Comparison of ENCODE assay signal across 11 cellular contexts in genomic region chr13:75512253-75512652, GRCh38. TPM values are rescaled to one million over a fixed set of nuclear protein-coding genes. Genes with fewer than 3 reads are reported as not detected.
DNase-seq lines count a peak whose midpoint lies in the region; ATAC-seq, FAIRE-seq and TF ChIP-seq lines count a peak whose summit lies in the region.
"Had no signal": no experiment of that assay in that cellular context is flagged by ENCODE, and none has a peak within 500 bp of the region (broad histone marks: within the 10 kb centered on the region; RNA-seq: fewer than 3 reads in every experiment).

No MANE protein-coding gene starts in this region.

- no peak overlapping the region for H2BK5ac ChIP-seq in mesendoderm (ENCODE audit: low read length)

- H3K79me2 ChIP-seq in GM12878 (ENCODE audit: control insufficient read depth, insufficient read depth, low read length) (no peaks in the 10 kb centered on the region), mesendoderm (ENCODE audit: control insufficient read depth, insufficient read depth, low read length) (no peaks in the 10 kb centered on the region)

- H3K4me2 ChIP-seq in GM12878 (ENCODE audit: control insufficient read depth, insufficient read depth) = peak overlapping the region; percentile 45
- H3K4me2 ChIP-seq in mesendoderm (ENCODE audit: low read length) = no peak overlapping the region

- peak; percentile 80 for DNase-seq in GM12878 (ENCODE audit: low read depth, low spot score)
- DNase-seq in COLO668 (lab: John Stamatoyannopoulos, UW; ENCODE audit: unreplicated experiment) = no peak
- DNase-seq in activated CD4-positive, alpha-beta T cell treated with anti-CD3 and anti-CD28 coated beads for 4 hours = no peak
- no peak for DNase-seq in activated naive CD8-positive, alpha-beta T cell treated with anti-CD3 and anti-CD28 coated beads for 36 hours
- no peak for DNase-seq in mesendoderm
- DNase-seq: NCI-H446 treated with DMSO at 0.1 percent for 48 hours had no signal

- SMC1A ChIA-PET in GM12878 (lab: Charles Lee; ENCODE audit: uncharacterized antibody, unreplicated experiment) = interaction anchor here (0.6 to 2.8 kb wide), 7 partner anchors 11 to 249 kb away, joined by 3 to 18 read pairs (median 6); no protein-coding TSS in a partner anchor

- POLR2A ChIA-PET in GM12878 (lab: Charles Lee) = interaction anchor here (0.7 kb wide), 1 partner anchor 157 kb away, joined by 3 read pairs; no protein-coding TSS in a partner anchor

- no peaks in the 10 kb centered on the region for H4K20me1 ChIP-seq in GM12878 (ENCODE audit: control insufficient read depth, insufficient read depth)

- H3K4me1 ChIP-seq in GM12878 (ENCODE audit: control insufficient read depth, insufficient read depth, low read length) (peaks cover 40% of the 10 kb centered on the region), mesendoderm (ENCODE audit: control insufficient read depth, low read depth, low read length) (no peaks in the 10 kb centered on the region)

- no peak overlapping the region for H3K9ac ChIP-seq in GM12878 (ENCODE audit: control insufficient read depth, insufficient read depth, low read length)
- H3K9ac ChIP-seq in mesendoderm (ENCODE audit: low read length) = no peak overlapping the region

- WGBS in GM12878 (ENCODE audit: insufficient coverage, insufficient replicate concordance, low lambda C conversion rate, missing lambda C conversion rate) = 22% methylated on average over 3 of the region's 3 CpGs
- WGBS in mesendoderm (ENCODE audit: extremely low coverage, insufficient coverage, low lambda C conversion rate) = no CpG with 5 or more reads among the region's 3 CpGs

- H3K27me3 ChIP-seq in GM12878 (replicated peaks in 1 of 2; ENCODE audit: control insufficient read depth in 2 of 2, insufficient read depth in 2 of 2, low read length in 1 of 2) (no peaks in the 10 kb centered on the region), mesendoderm (ENCODE audit: insufficient read depth, low read length, poor library complexity) (no peaks in the 10 kb centered on the region)

- peak; percentile 88 for FAIRE-seq in GM12878 (lab: Jason Lieb, UNC)

- H3K79me1 ChIP-seq in mesendoderm (ENCODE audit: low read length) = no peaks in the 10 kb centered on the region

- no peaks in the 10 kb centered on the region for H3K36me3 Mint-ChIP-seq in activated naive CD8-positive, alpha-beta T cell treated with anti-CD3 and anti-CD28 coated beads for 36 hours
- H3K36me3 Mint-ChIP-seq: WTC11 had no signal

- peaks cover 9% of the 10 kb centered on the region for H3K4me1 Mint-ChIP-seq in activated naive CD8-positive, alpha-beta T cell treated with anti-CD3 and anti-CD28 coated beads for 36 hours
- H3K4me1 Mint-ChIP-seq: WTC11 had no signal

- no TSS peak for BruUV-seq in GM12878 (replicated peaks; lab: Mats Ljungman, UMichigan)

- H3K23ac ChIP-seq in mesendoderm (ENCODE audit: low read length) = no peak overlapping the region

- peak; percentile 85 for ATAC-seq in GM18498 (IDR thresholded peaks at IDR 0.05; ENCODE audit: unreplicated experiment)
- ATAC-seq in GM21367 (IDR thresholded peaks at IDR 0.05; ENCODE audit: unreplicated experiment) = peak; percentile 91
- peak; percentile 86 for ATAC-seq in HG03103 (IDR thresholded peaks at IDR 0.05; ENCODE audit: low read depth, unreplicated experiment)
- peak; percentile 93 for ATAC-seq in GM12878
- ATAC-seq: WTC11 had no signal

- in situ Hi-C loops in GM12878 (cut with MboI) = no loop called here

- H3K36me3 ChIP-seq in GM12878 (ENCODE audit: control insufficient read depth in 2 of 2, insufficient read depth in 2 of 2, low read length in 1 of 2) = no peaks in the 10 kb centered on the region
- no peaks in the 10 kb centered on the region for H3K36me3 ChIP-seq in mesendoderm (ENCODE audit: control insufficient read depth, insufficient read depth, low read length)

- no peak overlapping the region for H2AK5ac ChIP-seq in mesendoderm (ENCODE audit: low read length)

- no peak overlapping the region for H3K4ac ChIP-seq in mesendoderm (ENCODE audit: low read depth, low read length)

- no peak for TF ChIP-seq POLR2A in GM12878 (IDR thresholded peaks at IDR 0.05; ENCODE audit: low read depth, low read length)

- H3K4me3 Mint-ChIP-seq in activated naive CD8-positive, alpha-beta T cell treated with anti-CD3 and anti-CD28 coated beads for 36 hours = no peak overlapping the region
- H3K4me3 Mint-ChIP-seq: WTC11 had no signal

- H3K4me3 ChIP-seq in GM12878 = no peak overlapping the region
- H3K4me3 ChIP-seq in mesendoderm (ENCODE audit: low read length) = no peak overlapping the region
- H3K4me3 ChIP-seq: lung had no signal

- TF ChIP-seq RAD21 in GM12878 (IDR thresholded peaks at IDR 0.05; ENCODE audit: insufficient read depth, low read depth, low read length) = no peak

- intact Hi-C loops in GM12878 (cut with micrococcal nuclease; ENCODE audit: unreplicated experiment) = no loop called here

- CTCF ChIA-PET in GM12878 (lab: Yijun Ruan, JAX) = interaction anchor here (1.3 to 1.5 kb wide), 2 partner anchors 9 to 25 kb away, joined by 4 read pairs; partner anchors contain the start of gene COMMD6

- H3K27ac ChIP-seq in GM12878 (ENCODE audit: control insufficient read depth, insufficient read depth) (no peak overlapping the region), mesendoderm (ENCODE audit: low read depth, low read length) (no peak overlapping the region)

- no peak overlapping the region for H3K18ac ChIP-seq in mesendoderm (ENCODE audit: low read length)

- peaks cover 9% of the 10 kb centered on the region; the same call in 2 of the 3 replicates for H3K9me3 ChIP-seq in GM12878 (replicated peaks; ENCODE audit: control insufficient read depth, insufficient read depth, low read length)

- no peak overlapping the region for H3K27ac Mint-ChIP-seq in activated naive CD8-positive, alpha-beta T cell treated with anti-CD3 and anti-CD28 coated beads for 36 hours
- H3K27ac Mint-ChIP-seq: WTC11 had no signal

- H4K8ac ChIP-seq in mesendoderm (ENCODE audit: low read depth, low read length) = no peak overlapping the region

- H2AFZ ChIP-seq in GM12878 (ENCODE audit: control insufficient read depth, low read depth, low read length) = no peak overlapping the region

- no peak overlapping the region for H2BK120ac ChIP-seq in mesendoderm (ENCODE audit: low read depth, low read length)

- H4K5ac ChIP-seq in mesendoderm (ENCODE audit: low read length) = no peak overlapping the region

- TF ChIP-seq CTCF in GM12878 (IDR thresholded peaks at IDR 0.05 in 2 of 3, conservative IDR thresholded peaks at IDR 0.05 in 1 of 3; ENCODE audit: control insufficient read depth in 2 of 3, extremely low read depth in 1 of 3, insufficient read depth in 1 of 3, low read depth in 3 of 3, low read length in 3 of 3) = no peak

- TF ChIP-seq EP300 in GM12878 (IDR thresholded peaks at IDR 0.05; ENCODE audit: borderline replicate concordance in 1 of 2, control insufficient read depth in 1 of 2, low read depth in 2 of 2, low read length in 2 of 2) = peak in 1 of 2 experiments; percentile 20; a peak in 1 of 4 replicates

- RAD21 ChIA-PET in GM12878 (lab: Charles Lee; ENCODE audit: unreplicated experiment) = interaction anchor here (0.8 to 2.3 kb wide), 4 partner anchors 15 to 30 kb away, joined by 3 to 7 read pairs (median 4); partner anchors contain the start of gene TBC1D4

- H3K27me3 Mint-ChIP-seq in activated naive CD8-positive, alpha-beta T cell treated with anti-CD3 and anti-CD28 coated beads for 36 hours = peaks cover 4% of the 10 kb centered on the region

- no peak overlapping the region for H3K56ac ChIP-seq in mesendoderm (ENCODE audit: low read length)

- no peak overlapping the region for H2BK15ac ChIP-seq in mesendoderm (replicated peaks; ENCODE audit: low read depth)

- peaks cover 1% of the 10 kb centered on the region for H3K9me3 Mint-ChIP-seq in activated naive CD8-positive, alpha-beta T cell treated with anti-CD3 and anti-CD28 coated beads for 36 hours

RNA-seq across cellular contexts. Expression of gene COMMD6, which starts 25.4 kb away (rescaled TPM):
- 13.5 and 16.2 TPM in 2 replicates for total RNA-seq in GM12878 (2013; cell fraction: nucleolus; rRNA removed)
- total RNA-seq in GM12878 (2014; rRNA removed) = 133 and 169 TPM in 2 replicates
- 197 and 220 TPM in 2 replicates for total RNA-seq in GM12878 (2014; rRNA removed; fragmentation: Illumina TruSeq; extraction: Trizol)
- 142 and 145 TPM in 2 replicates for total RNA-seq in GM12878 (2021)
- 323 TPM for polyA plus RNA-seq in GM12878 (2011; ENCODE audit: low read depth)
- 344 and 345 TPM in 2 replicates for polyA plus RNA-seq in GM12878 (2011; rRNA removed)
- 50.2 and 52.3 TPM in 2 replicates for polyA plus RNA-seq in GM12878 (2011; cell fraction: cytosol; rRNA removed)
- polyA plus RNA-seq in GM12878 (2011; cell fraction: nucleus; rRNA removed) = 30.0 and 41.2 TPM in 2 replicates
- 311 and 399 TPM in 2 replicates for polyA plus RNA-seq in GM12878 (2012)
- 145 and 158 TPM in 2 replicates for polyA plus RNA-seq in GM12878 (2014; fragmentation: Illumina TruSeq; extraction: Trizol)
- polyA plus RNA-seq in GM12878 (2014; fragmentation: Nextera tagmentation; extraction: Ambion mirVana) = 100 to 1,000 TPM; 473 to 509 TPM
- 127 and 146 TPM in 2 replicates for polyA plus RNA-seq in GM12878 (2014; rRNA removed)
- 100 to 1,000 TPM; 297 to 312 TPM for polyA plus RNA-seq in GM12878 (2016; fragmentation: Nextera tagmentation; extraction: Ambion mirVana)
- 6.3 and 21.4 TPM in 2 replicates for polyA minus RNA-seq in GM12878 (2011; rRNA and poly(A)+ RNA removed)
- 7.4 and 11.6 TPM in 2 replicates for polyA minus RNA-seq in GM12878 (2011; cell fraction: cytosol; rRNA and poly(A)+ RNA removed)
- 6.6 and 9.7 TPM in 2 replicates for polyA minus RNA-seq in GM12878 (2011; cell fraction: nucleus; rRNA and poly(A)+ RNA removed)
- 10 to 100 TPM; 94.1 to 98.1 TPM for total RNA-seq in activated naive CD8-positive, alpha-beta T cell treated with anti-CD3 and anti-CD28 coated beads for 36 hours
- polyA plus RNA-seq in mesendoderm (2013, experiment 1 of 2) = 208 TPM
- polyA plus RNA-seq in mesendoderm (2013, experiment 2 of 2) = 207 TPM

RNA-seq across cellular contexts. Expression of gene TBC1D4, which starts 30.3 kb away (rescaled TPM):
- total RNA-seq in GM12878 (2013; cell fraction: nucleolus; rRNA removed) = 25.7 and 28.4 TPM in 2 replicates
- total RNA-seq in GM12878 (2014; rRNA removed) (29.1 and 30.5 TPM in 2 replicates), GM12878 (2014; rRNA removed; fragmentation: Illumina TruSeq; extraction: Trizol) (31.9 and 32.0 TPM in 2 replicates), GM12878 (2021) (38.0 and 38.6 TPM in 2 replicates)
- polyA plus RNA-seq in GM12878 (2011; ENCODE audit: low read depth) = 6.8 TPM
- polyA plus RNA-seq in GM12878 (2011; rRNA removed) (18.4 and 19.5 TPM in 2 replicates), GM12878 (2014; fragmentation: Illumina TruSeq; extraction: Trizol) (30.4 and 33.3 TPM in 2 replicates), GM12878 (2014; fragmentation: Nextera tagmentation; extraction: Ambion mirVana) (10 to 100 TPM; 11.0 to 11.9 TPM), GM12878 (2014; rRNA removed) (26.4 and 27.3 TPM in 2 replicates), GM12878 (2016; fragmentation: Nextera tagmentation; extraction: Ambion mirVana) (10 to 100 TPM; 23.3 to 24.6 TPM)
- polyA plus RNA-seq in GM12878 (2011; cell fraction: cytosol; rRNA removed) = 20.7 and 21.1 TPM in 2 replicates
- polyA plus RNA-seq in GM12878 (2011; cell fraction: nucleus; rRNA removed) = 25.5 and 35.4 TPM in 2 replicates
- polyA plus RNA-seq in GM12878 (2012) = 14.4 and 16.9 TPM in 2 replicates
- 36.4 and 38.9 TPM in 2 replicates for polyA minus RNA-seq in GM12878 (2011; rRNA and poly(A)+ RNA removed)
- polyA minus RNA-seq in GM12878 (2011; cell fraction: cytosol; rRNA and poly(A)+ RNA removed) = 11.6 and 13.9 TPM in 2 replicates
- polyA minus RNA-seq in GM12878 (2011; cell fraction: nucleus; rRNA and poly(A)+ RNA removed) = 15.0 and 21.8 TPM in 2 replicates
- total RNA-seq in activated naive CD8-positive, alpha-beta T cell treated with anti-CD3 and anti-CD28 coated beads for 36 hours = 10 to 100 TPM; 41.7 to 46.1 TPM
- polyA plus RNA-seq in mesendoderm (2013, experiment 1 of 2) = 18.9 TPM
- 17.9 TPM for polyA plus RNA-seq in mesendoderm (2013, experiment 2 of 2)

RNA-seq across cellular contexts. Expression of gene UCHL3, which starts 37.3 kb away (rescaled TPM):
- total RNA-seq in GM12878 (2013; cell fraction: nucleolus; rRNA removed) = 24.7 and 30.0 TPM in 2 replicates
- total RNA-seq in GM12878 (2014; rRNA removed) = 54.4 and 66.5 TPM in 2 replicates
- total RNA-seq in GM12878 (2014; rRNA removed; fragmentation: Illumina TruSeq; extraction: Trizol) = 86.1 and 93.4 TPM in 2 replicates
- total RNA-seq in GM12878 (2021) = 52.5 and 54.8 TPM in 2 replicates
- 51.5 TPM for polyA plus RNA-seq in GM12878 (2011; ENCODE audit: low read depth)
- 52.5 and 73.1 TPM in 2 replicates for polyA plus RNA-seq in GM12878 (2011; rRNA removed)
- polyA plus RNA-seq in GM12878 (2011; cell fraction: cytosol; rRNA removed) = 25.6 and 29.3 TPM in 2 replicates
- 18.6 TPM in 2 replicates for polyA plus RNA-seq in GM12878 (2011; cell fraction: nucleus; rRNA removed)
- polyA plus RNA-seq in GM12878 (2012) = 35.4 and 37.7 TPM in 2 replicates
- polyA plus RNA-seq in GM12878 (2014; fragmentation: Illumina TruSeq; extraction: Trizol) = 114 and 148 TPM in 2 replicates
- 100 to 1,000 TPM; 163 to 166 TPM for polyA plus RNA-seq in GM12878 (2014; fragmentation: Nextera tagmentation; extraction: Ambion mirVana)
- polyA plus RNA-seq in GM12878 (2014; rRNA removed) = 65.9 and 82.5 TPM in 2 replicates
- polyA plus RNA-seq in GM12878 (2016; fragmentation: Nextera tagmentation; extraction: Ambion mirVana) = 100 to 1,000 TPM; 176 to 179 TPM
- 15.7 and 34.9 TPM in 2 replicates for polyA minus RNA-seq in GM12878 (2011; rRNA and poly(A)+ RNA removed)
- polyA minus RNA-seq in GM12878 (2011; cell fraction: cytosol; rRNA and poly(A)+ RNA removed) = 5.5 and 11.2 TPM in 2 replicates
- 5.0 and 9.0 TPM in 2 replicates for polyA minus RNA-seq in GM12878 (2011; cell fraction: nucleus; rRNA and poly(A)+ RNA removed)
- 10 to 100 TPM; 44.7 to 48.0 TPM for total RNA-seq in activated naive CD8-positive, alpha-beta T cell treated with anti-CD3 and anti-CD28 coated beads for 36 hours
- polyA plus RNA-seq in mesendoderm (2013, experiment 1 of 2) = 87.3 TPM
- 84.9 TPM for polyA plus RNA-seq in mesendoderm (2013, experiment 2 of 2)
